Comparison of ENCODE assay signal across 8 cellular contexts in the genomic region with DNA sequence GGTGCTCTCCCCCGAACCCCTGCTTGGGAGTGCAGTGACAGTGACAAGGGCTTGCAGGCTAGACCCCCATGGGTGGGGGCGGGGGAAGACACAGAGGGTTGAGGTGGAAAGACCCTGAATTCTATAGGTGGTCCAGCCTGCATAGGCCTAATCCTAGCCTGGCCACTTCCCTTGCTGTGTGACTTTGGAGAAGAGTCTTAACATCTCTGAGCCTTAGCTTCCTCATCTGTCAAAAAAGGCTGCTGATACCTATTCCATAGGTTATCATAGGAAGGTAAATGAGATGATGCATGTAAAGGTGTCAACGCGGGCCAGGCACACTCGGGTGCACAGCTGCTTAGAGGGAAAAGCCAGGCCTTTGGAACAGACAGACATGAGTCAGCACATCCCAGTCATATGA. TPM values are rescaled to one million over a fixed set of nuclear protein-coding genes. Genes with fewer than 3 reads are reported as not detected.
"Had no signal": no experiment of that assay in that cellular context is flagged by ENCODE, and none has a peak within 500 bp of the region (broad histone marks: within the 10 kb centered on the region; RNA-seq: fewer than 3 reads in every experiment).

No MANE protein-coding gene starts in this region.

- H3K36me3 ChIP-seq: MG63, SJSA1 had no signal

- H3K27ac ChIP-seq: HL-60, SJSA1, SK-N-MC had no signal

- H3K27me3 ChIP-seq: MG63, SJSA1 had no signal

- DNase-seq: NCI-H1417 treated with DMSO at 0.1 percent for 48 hours, NCI-H2107, Right ventricle myocardium superior, SIG-M5 had no signal

- H3K4me3 ChIP-seq: MG63, SJSA1, SK-N-MC had no signal

- H3K4me1 ChIP-seq: SJSA1 had no signal

- H3K9me3 ChIP-seq: MG63, SJSA1 had no signal

RNA-seq across cellular contexts. Expression of gene BPIFB4, which starts 15.8 kb away (rescaled TPM):
- total RNA-seq: Right ventricle myocardium superior, SJSA1 had no signal

RNA-seq across cellular contexts. Expression of gene BPIFB3, which starts 41.5 kb away (rescaled TPM):
- total RNA-seq: Right ventricle myocardium superior, SJSA1 had no signal
